ENCODE assay signal across 13 cellular contexts in the genomic region with DNA sequence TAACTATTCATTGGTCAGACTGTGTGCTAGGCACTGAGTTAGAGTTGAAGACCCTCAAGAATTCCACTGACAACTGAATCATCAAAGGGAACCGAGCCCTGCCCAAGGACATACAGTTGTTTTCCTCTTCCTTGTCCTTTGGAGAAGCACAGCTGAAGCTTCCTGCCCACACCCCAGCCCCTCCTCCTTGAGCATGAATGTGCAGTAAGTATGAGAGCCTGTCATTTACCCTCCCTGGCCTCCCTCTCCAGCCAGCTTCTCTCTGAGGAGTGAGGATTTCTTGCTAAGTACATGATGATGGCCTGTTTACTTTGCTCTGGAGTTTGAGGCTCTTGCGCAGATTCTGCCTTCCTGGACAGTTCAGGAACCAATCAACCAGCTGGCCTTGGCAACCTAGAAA.
DNase-seq lines count a peak whose midpoint lies in the region; ATAC-seq and TF ChIP-seq lines count a peak whose summit lies in the region.
"Had no signal": no experiment of that assay in that cellular context is flagged by ENCODE, and none has a peak within 500 bp of the region (broad histone marks: within the 10 kb centered on the region; RNA-seq: fewer than 3 reads in every experiment).

No MANE protein-coding gene starts in this region.

- no peaks in the 10 kb centered on the region for H3K27me3 ChIP-seq in rectal smooth muscle tissue (ENCODE audit: control insufficient read depth, insufficient read depth, low read length)
- no peaks in the 10 kb centered on the region for H3K27me3 ChIP-seq in Peyer's patch

- no peak for TF ChIP-seq POLR2A in Peyer's patch (IDR thresholded peaks at IDR 0.05)

- ATAC-seq in HG03432 (IDR thresholded peaks at IDR 0.05; ENCODE audit: unreplicated experiment) (no peak), GM18519 (IDR thresholded peaks at IDR 0.05; ENCODE audit: low FRiP score, unreplicated experiment) (no peak)

- H3K36me3 ChIP-seq in rectal smooth muscle tissue (ENCODE audit: control insufficient read depth, insufficient read depth, low read length): no peaks in the 10 kb centered on the region
- no peaks in the 10 kb centered on the region for H3K36me3 ChIP-seq in Peyer's patch

- no peaks in the 10 kb centered on the region for H3K9me3 ChIP-seq in Peyer's patch

- H3K4me3 ChIP-seq in fibroblast of villous mesenchyme (ENCODE audit: low read depth, low read length) (no peak overlapping the region), rectal smooth muscle tissue (ENCODE audit: low read length) (no peak overlapping the region), Peyer's patch (no peak overlapping the region)

- DNase-seq in H4 (ENCODE audit: low spot score) (peak; percentile 62), NOMO-1 treated with dmso at 0.1 percent for 144 hours (lab: John Stamatoyannopoulos, UW; ENCODE audit: unreplicated experiment) (peak; percentile 22), fibroblast of villous mesenchyme (ENCODE audit: low read depth) (peak; percentile 67), epidermal melanocyte (ENCODE audit: insufficient read length, low spot score) (no peak), Peyer's patch (no peak)
- DNase-seq: activated CD8-positive, alpha-beta memory T cell treated with anti-CD3 and anti-CD28 coated beads, Interleukin-2, amount 50 U/mL, for 4 hours; glutamatergic neuron; naive B cell; stimulated activated CD4-positive, alpha-beta T cell treated with anti-CD3 and anti-CD28 coated beads, Interleukin-4, amount 100 ng/mL, for 24 hours; T1000 had no signal

- H3K4me1 ChIP-seq in rectal smooth muscle tissue (ENCODE audit: control insufficient read depth, insufficient read depth, low read length) (peaks cover 63% of the 10 kb centered on the region), Peyer's patch (peaks cover 0 to 40% (median 0%) of the 10 kb centered on the region in 4 donors)

- H3K27ac ChIP-seq in rectal smooth muscle tissue (ENCODE audit: low read depth, low read length) (peak overlapping the region; percentile 79), Peyer's patch (no peak overlapping the region)

- H3K9ac ChIP-seq in rectal smooth muscle tissue (ENCODE audit: low read length): no peak overlapping the region

- TF ChIP-seq CTCF in fibroblast of villous mesenchyme (IDR thresholded peaks at IDR 0.05; ENCODE audit: insufficient read depth, low read depth, low read length) (no peak), Peyer's patch (IDR thresholded peaks at IDR 0.05) (no peak)

Comparison
In these comparisons a context has a peak if more than half of its experiments do, and no peak if none do; other contexts are left out.
1. DNase-seq: peak in H4 (single experiment), NOMO-1 treated with dmso at 0.1 percent for 144 hours (single experiment) and fibroblast of villous mesenchyme (single experiment); none in epidermal melanocyte (single experiment) and Peyer's patch (0 of 3).